ENCODE assay signal across 15 cellular contexts in the genomic region with DNA sequence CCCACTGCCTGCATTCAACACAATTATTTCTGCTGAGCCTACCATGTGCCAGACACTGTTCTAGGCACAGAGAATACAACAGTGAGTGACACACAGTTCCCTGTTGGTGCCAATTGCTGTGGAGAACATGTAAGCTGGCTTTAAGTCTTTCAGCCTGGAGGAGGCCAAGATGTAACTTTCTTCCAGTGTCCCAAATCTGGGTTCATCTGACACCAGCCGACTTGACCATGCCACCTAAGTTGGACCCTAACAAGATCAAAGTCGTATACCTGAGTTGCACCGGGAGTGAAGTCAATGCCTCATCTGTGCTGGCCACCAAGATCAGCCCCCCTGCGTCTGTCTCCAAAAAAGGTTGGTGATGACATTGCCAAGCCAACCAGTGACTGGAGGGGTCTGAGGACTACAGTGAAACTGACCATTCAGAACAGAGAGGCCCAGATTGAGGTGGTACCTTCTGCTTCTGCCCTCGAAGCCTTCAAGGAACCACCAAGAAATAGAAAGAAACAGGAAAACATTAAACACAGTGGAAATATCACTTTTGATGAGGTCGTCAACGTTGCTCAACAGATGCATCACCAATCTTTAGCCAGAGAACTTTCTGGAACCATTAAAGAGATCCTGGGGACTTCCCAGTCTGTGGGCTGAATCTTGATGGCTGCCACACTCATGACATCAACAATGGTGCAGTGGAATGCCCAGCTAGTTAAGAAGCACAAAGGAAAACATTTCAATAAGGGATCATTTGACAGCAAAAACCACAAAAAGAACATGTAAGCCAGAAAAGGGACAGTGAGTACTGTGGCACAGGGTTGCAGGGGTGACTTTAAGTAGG. TPM values are rescaled to one million over a fixed set of nuclear protein-coding genes. Genes with fewer than 3 reads are reported as not detected.
A peak's percentile ranks its signal among the peaks of the same experiment; 100 is the strongest.
DNase-seq lines count a peak whose midpoint lies in the region; ATAC-seq, FAIRE-seq and TF ChIP-seq lines count a peak whose summit lies in the region.
"Had no signal": no experiment of that assay in that cellular context is flagged by ENCODE, and none has a peak within 500 bp of the region (broad histone marks: within the 10 kb centered on the region; RNA-seq: fewer than 3 reads in every experiment).

No MANE protein-coding gene starts in this region.

- ATAC-seq in T-helper 17 cell: peak; percentile 69
- ATAC-seq: lower lobe of right lung had no signal

- H3K27ac ChIP-seq in testis: no peak overlapping the region
- H3K27ac ChIP-seq: esophagus squamous epithelium, lower lobe of right lung, tibial nerve, WERI-Rb-1 had no signal

- intact Hi-C loops in activated CD4-positive, alpha-beta memory T cell treated with anti-CD3 and anti-CD28 coated beads for 36 hours (cut with micrococcal nuclease): no loop called here
- intact Hi-C loops in testis (cut with DNase I; ENCODE audit: low total_unique reads): no loop called here
- intact Hi-C loops in posterior cingulate gyrus (cut with DNase I): no loop called here

- H3K36me3 Mint-ChIP-seq in activated CD4-positive, alpha-beta memory T cell treated with anti-CD3 and anti-CD28 coated beads for 36 hours: peaks cover 13% of the 10 kb centered on the region
- H3K36me3 Mint-ChIP-seq in activated CD4-positive, alpha-beta memory T cell treated with anti-CD3 and anti-CD28 coated beads, Interleukin-2, amount 10 ng/mL, durations not matched to agents 7 days and 5 days (ENCODE audit: low read depth): peaks cover 37% of the 10 kb centered on the region
- H3K36me3 Mint-ChIP-seq in T-helper 17 cell (ENCODE audit: low read depth): peaks cover 16% of the 10 kb centered on the region

- H3K36me3 ChIP-seq in testis (ENCODE audit: low read depth, missing control alignments): no peaks in the 10 kb centered on the region
- H3K36me3 ChIP-seq: esophagus squamous epithelium, lower lobe of right lung, tibial nerve, WERI-Rb-1 had no signal

- peaks cover 77% of the 10 kb centered on the region for H3K4me1 Mint-ChIP-seq in activated CD4-positive, alpha-beta memory T cell treated with anti-CD3 and anti-CD28 coated beads for 36 hours (ENCODE audit: low read depth)
- H3K4me1 Mint-ChIP-seq in activated CD4-positive, alpha-beta memory T cell treated with anti-CD3 and anti-CD28 coated beads, Interleukin-2, amount 10 ng/mL, durations not matched to agents 7 days and 5 days: peaks cover 72% of the 10 kb centered on the region
- H3K4me1 Mint-ChIP-seq in T-helper 17 cell: peaks cover 67% of the 10 kb centered on the region

- H3K9me3 ChIP-seq in T-helper 17 cell (ENCODE audit: control insufficient read depth, low read length, poor library complexity, severe bottlenecking) (no peaks in the 10 kb centered on the region), testis (no peaks in the 10 kb centered on the region)
- H3K9me3 ChIP-seq: esophagus squamous epithelium, lower lobe of right lung, tibial nerve had no signal

- no peak overlapping the region for H3K4me3 Mint-ChIP-seq in activated CD4-positive, alpha-beta memory T cell treated with anti-CD3 and anti-CD28 coated beads for 36 hours
- no peak overlapping the region for H3K4me3 Mint-ChIP-seq in activated CD4-positive, alpha-beta memory T cell treated with anti-CD3 and anti-CD28 coated beads, Interleukin-2, amount 10 ng/mL, durations not matched to agents 7 days and 5 days
- peak overlapping the region; percentile 80 for H3K4me3 Mint-ChIP-seq in T-helper 17 cell

- peak; percentile 49 for DNase-seq in activated CD4-positive, alpha-beta memory T cell treated with anti-CD3 and anti-CD28 coated beads for 36 hours
- no peak for DNase-seq in activated CD4-positive, alpha-beta memory T cell treated with anti-CD3 and anti-CD28 coated beads, Interleukin-2, amount 10 ng/mL, durations not matched to agents 7 days and 5 days
- DNase-seq in T-helper 17 cell (no peak), cardiac fibroblast (ENCODE audit: low read depth in 2 of 2) (peak; percentile 32 to 67), non-pigmented ciliary epithelial cell (ENCODE audit: low read depth) (peak; percentile 28), testis (no peak), urothelium cell line (ENCODE audit: low spot score) (no peak), posterior cingulate gyrus (no peak)
- DNase-seq: esophagus squamous epithelium, lower lobe of right lung, NCI-H345, WERI-Rb-1 had no signal

- no peaks in the 10 kb centered on the region for H3K27me3 ChIP-seq in testis
- H3K27me3 ChIP-seq: tibial nerve had no signal

- WGBS in testis, 2 donors: 88 to 91% methylated on average over 7 of the region's 7 CpGs

- H3K4me1 ChIP-seq in testis: peaks cover 2% of the 10 kb centered on the region

- no peaks in the 10 kb centered on the region for H3K9me3 Mint-ChIP-seq in activated CD4-positive, alpha-beta memory T cell treated with anti-CD3 and anti-CD28 coated beads for 36 hours
- H3K9me3 Mint-ChIP-seq in activated CD4-positive, alpha-beta memory T cell treated with anti-CD3 and anti-CD28 coated beads, Interleukin-2, amount 10 ng/mL, durations not matched to agents 7 days and 5 days: no peaks in the 10 kb centered on the region

- H3K27me3 Mint-ChIP-seq in activated CD4-positive, alpha-beta memory T cell treated with anti-CD3 and anti-CD28 coated beads for 36 hours: no peaks in the 10 kb centered on the region
- no peaks in the 10 kb centered on the region for H3K27me3 Mint-ChIP-seq in activated CD4-positive, alpha-beta memory T cell treated with anti-CD3 and anti-CD28 coated beads, Interleukin-2, amount 10 ng/mL, durations not matched to agents 7 days and 5 days
- no peaks in the 10 kb centered on the region for H3K27me3 Mint-ChIP-seq in T-helper 17 cell

- H3K27ac Mint-ChIP-seq in activated CD4-positive, alpha-beta memory T cell treated with anti-CD3 and anti-CD28 coated beads for 36 hours: peak overlapping the region; percentile 77
- no peak overlapping the region for H3K27ac Mint-ChIP-seq in activated CD4-positive, alpha-beta memory T cell treated with anti-CD3 and anti-CD28 coated beads, Interleukin-2, amount 10 ng/mL, durations not matched to agents 7 days and 5 days
- peak overlapping the region; percentile 87 for H3K27ac Mint-ChIP-seq in T-helper 17 cell

- FAIRE-seq in urothelium cell line (lab: Jason Lieb, UNC): no peak
- FAIRE-seq: A204.1, D721Med had no signal

- no peak for TF ChIP-seq CTCF in cardiac fibroblast (IDR thresholded peaks at IDR 0.05; ENCODE audit: low read depth, low read length)
- TF ChIP-seq CTCF in testis (IDR thresholded peaks at IDR 0.05): no peak

- no peak overlapping the region for H3K4me3 ChIP-seq in cardiac fibroblast (replicated peaks in 1 of 2; ENCODE audit: low read depth in 2 of 2, low read length in 2 of 2)
- no peak overlapping the region for H3K4me3 ChIP-seq in testis
- H3K4me3 ChIP-seq: esophagus squamous epithelium, lower lobe of right lung, tibial nerve had no signal

- CTCF ChIA-PET in activated CD4-positive, alpha-beta memory T cell treated with anti-CD3 and anti-CD28 coated beads for 36 hours (lab: Charles Lee): interaction anchor here (1.7 to 10.4 kb wide), 3 partner anchors 51 to 133 kb away, joined by 4 to 119 read pairs (median 5); no protein-coding TSS in a partner anchor
- CTCF ChIA-PET in activated CD4-positive, alpha-beta memory T cell treated with anti-CD3 and anti-CD28 coated beads, Interleukin-2, amount 10 ng/mL, durations not matched to agents 7 days and 5 days (lab: Charles Lee): interaction anchor here (0.7 to 1.4 kb wide), 2 partner anchors 10 to 51 kb away, joined by 3 read pairs; no protein-coding TSS in a partner anchor

- TF ChIP-seq POLR2A in testis (IDR thresholded peaks at IDR 0.05): no peak

- POLR2A ChIA-PET in activated CD4-positive, alpha-beta memory T cell treated with anti-CD3 and anti-CD28 coated beads for 36 hours (lab: Charles Lee): interaction anchor here (0.9 to 1.4 kb wide), 2 partner anchors 15 to 30 kb away, joined by 3 read pairs; no protein-coding TSS in a partner anchor
- POLR2A ChIA-PET in activated CD4-positive, alpha-beta memory T cell treated with anti-CD3 and anti-CD28 coated beads, Interleukin-2, amount 10 ng/mL, durations not matched to agents 7 days and 5 days (lab: Charles Lee): no interaction called here

RNA-seq across cellular contexts. Expression of a gene that starts 6.3 kb away (rescaled TPM):
- total RNA-seq in activated CD4-positive, alpha-beta memory T cell treated with anti-CD3 and anti-CD28 coated beads for 36 hours: 10 to 100 TPM; 29.6 to 30.1 TPM
- 10 to 100 TPM; 35.9 to 38.3 TPM for total RNA-seq in activated CD4-positive, alpha-beta memory T cell treated with anti-CD3 and anti-CD28 coated beads, Interleukin-2, amount 10 ng/mL, durations not matched to agents 7 days and 5 days
- total RNA-seq in T-helper 17 cell (10 to 100 TPM; 60.5 to 93.7 TPM), testis (10 to 100 TPM; 19.1 to 44.1 TPM)
- polyA plus RNA-seq in testis (ENCODE audit: insufficient read depth, low read depth, low replicate concordance): 82.5 TPM

RNA-seq across cellular contexts. Expression of a gene that starts 30.9 kb away (rescaled TPM):
- 1,000 to 10,000 TPM; 2,535 to 2,567 TPM for total RNA-seq in activated CD4-positive, alpha-beta memory T cell treated with anti-CD3 and anti-CD28 coated beads for 36 hours
- total RNA-seq in activated CD4-positive, alpha-beta memory T cell treated with anti-CD3 and anti-CD28 coated beads, Interleukin-2, amount 10 ng/mL, durations not matched to agents 7 days and 5 days: 1,000 to 10,000 TPM; 5,686 to 5,768 TPM
- total RNA-seq in T-helper 17 cell (1,000 to 10,000 TPM; 1,429 to 1,736 TPM), testis (1,000 to 10,000 TPM; 2,819 to 3,571 TPM)
- polyA plus RNA-seq in testis (ENCODE audit: insufficient read depth, low read depth, low replicate concordance): 1,824 TPM

Comparison
In these comparisons a context has a peak if more than half of its experiments do, and no peak if none do; other contexts are left out.
1. DNase-seq: peak in activated CD4-positive, alpha-beta memory T cell treated with anti-CD3 and anti-CD28 coated beads for 36 hours (single experiment), cardiac fibroblast (2 of 2) and non-pigmented ciliary epithelial cell (single experiment); none in activated CD4-positive, alpha-beta memory T cell treated with anti-CD3 and anti-CD28 coated beads, Interleukin-2, amount 10 ng/mL, durations not matched to agents 7 days and 5 days (single experiment), T-helper 17 cell (0 of 3), testis (single experiment), urothelium cell line (single experiment) and posterior cingulate gyrus (0 of 10).